Comparison of ENCODE assay signal across 8 cellular contexts in genomic region chr1:239976130-239976968, GRCh38.
DNase-seq lines count a peak whose midpoint lies in the region; ATAC-seq and TF ChIP-seq lines count a peak whose summit lies in the region.

No MANE protein-coding gene starts in this region.

- H3K14ac ChIP-seq in mesenchymal stem cell (ENCODE audit: low read length in 2 of 2) = no peak overlapping the region

- no peak overlapping the region for H3K18ac ChIP-seq in mesenchymal stem cell (ENCODE audit: low read depth in 1 of 2, low read length in 2 of 2)

- TF ChIP-seq POLR2A in stomach (IDR thresholded peaks at IDR 0.05) = no peak

- H2BK12ac ChIP-seq in mesenchymal stem cell (ENCODE audit: low read length in 2 of 2) = no peak overlapping the region

- H3K4me2 ChIP-seq in GM23338 = no peak overlapping the region
- H3K4me2 ChIP-seq in Karpas-422 (ENCODE audit: low read depth, low read length, poor library complexity, severe bottlenecking) = no peak overlapping the region
- H3K4me2 ChIP-seq in mesenchymal stem cell (ENCODE audit: low read length, poor library complexity, severe bottlenecking) = no peak overlapping the region

- H3K4me3 ChIP-seq in cardiac muscle cell (no peak overlapping the region), GM23338 (no peak overlapping the region), Karpas-422 (ENCODE audit: low read length) (no peak overlapping the region), mesenchymal stem cell (ENCODE audit: insufficient read depth in 1 of 2, low read depth in 1 of 2, low read length in 2 of 2) (no peak overlapping the region), stomach (no peak overlapping the region)

- H4K8ac ChIP-seq in mesenchymal stem cell (ENCODE audit: low read length) = no peak overlapping the region

- H3K79me2 ChIP-seq in GM23338 (replicated peaks; ENCODE audit: insufficient read depth) = no peaks in the 10 kb centered on the region
- H3K79me2 ChIP-seq in Karpas-422 (ENCODE audit: low read length) = no peaks in the 10 kb centered on the region

- no peak for TF ChIP-seq EP300 in stomach (IDR thresholded peaks at IDR 0.05)

- H3K36me3 ChIP-seq in cardiac muscle cell (no peaks in the 10 kb centered on the region), GM23338 (ENCODE audit: insufficient read depth) (peaks cover 3% of the 10 kb centered on the region; the same call in 1 of the 2 replicates), Karpas-422 (ENCODE audit: insufficient read depth, low read length) (no peaks in the 10 kb centered on the region; the same call in 1 of the 2 replicates), mesenchymal stem cell (ENCODE audit: control insufficient read depth in 1 of 2, insufficient read depth in 2 of 2, low read depth in 1 of 2, low read length in 2 of 2) (no peaks in the 10 kb centered on the region), stomach (no peaks in the 10 kb centered on the region)

- H3F3A ChIP-seq in GM23338 (replicated peaks; ENCODE audit: low read depth) = no peaks in the 10 kb centered on the region

- H3K9me3 ChIP-seq in cardiac muscle cell (ENCODE audit: low read depth) (no peaks in the 10 kb centered on the region), Karpas-422 (ENCODE audit: low read length) (no peaks in the 10 kb centered on the region), mesenchymal stem cell (ENCODE audit: control insufficient read depth, low read length) (peaks cover 8% of the 10 kb centered on the region), stomach (peaks cover 0 to 21% (median 19%) of the 10 kb centered on the region in 4 donors)

- H3K9me3 Mint-ChIP-seq in GM23338 = peaks cover 47% of the 10 kb centered on the region

- H3K4ac ChIP-seq in mesenchymal stem cell (ENCODE audit: low read depth in 1 of 2, low read length in 2 of 2) = no peak overlapping the region

- H2BK5ac ChIP-seq in mesenchymal stem cell (ENCODE audit: low read depth, low read length, poor library complexity, severe bottlenecking) = no peak overlapping the region

- no peak overlapping the region for H3K4me3 Mint-ChIP-seq in GM23338

- no peak overlapping the region for H3K27ac ChIP-seq in cardiac muscle cell
- no peak overlapping the region for H3K27ac ChIP-seq in GM23338 (ENCODE audit: low read depth)
- no peak overlapping the region for H3K27ac ChIP-seq in Karpas-422 (ENCODE audit: low read length)
- no peak overlapping the region for H3K27ac ChIP-seq in mesenchymal stem cell (ENCODE audit: low read length, poor library complexity, severe bottlenecking)
- no peak overlapping the region for H3K27ac ChIP-seq in stomach

- peak; percentile 60 to 73 for DNase-seq in cardiac muscle cell (ENCODE audit: low read depth in 1 of 2, low spot score in 1 of 2)
- DNase-seq in Right ventricle myocardium inferior (ENCODE audit: missing footprints) = no peak
- DNase-seq in GM23338 (ENCODE audit: low spot score) = peak; percentile 75
- peak; percentile 79 for DNase-seq in Karpas-422
- DNase-seq in UCSD-AML1 (lab: John Stamatoyannopoulos, UW; ENCODE audit: unreplicated experiment) = peak; percentile 26
- peak; percentile 52 for DNase-seq in dedifferentiated amniotic fluid mesenchymal stem cell (ENCODE audit: extremely low spot score)
- peak; percentile 54 for DNase-seq in mesenchymal stem cell
- DNase-seq in stomach = peak; percentile 63

- H3K27me3 ChIP-seq in cardiac muscle cell (no peaks in the 10 kb centered on the region), GM23338 (ENCODE audit: insufficient read depth) (no peaks in the 10 kb centered on the region), Karpas-422 (ENCODE audit: low read length) (no peaks in the 10 kb centered on the region), mesenchymal stem cell (ENCODE audit: control insufficient read depth in 1 of 2, insufficient read depth in 1 of 2, low read length in 2 of 2) (peaks cover 0 to 26% of the 10 kb centered on the region in 2 experiments), stomach (no peaks in the 10 kb centered on the region)

- H3K36me3 Mint-ChIP-seq in GM23338 (ENCODE audit: low read depth) = peaks cover 33% of the 10 kb centered on the region

- H2AFZ ChIP-seq in GM23338 (no peak overlapping the region), Karpas-422 (ENCODE audit: low read length) (no peak overlapping the region), mesenchymal stem cell (ENCODE audit: low read depth, low read length) (no peak overlapping the region)

- H3K9ac ChIP-seq in Karpas-422 (ENCODE audit: low read length) (no peak overlapping the region), mesenchymal stem cell (ENCODE audit: low read length) (no peak overlapping the region)

- no peak overlapping the region for H3K27ac Mint-ChIP-seq in GM23338

- H2AK5ac ChIP-seq in mesenchymal stem cell (ENCODE audit: low read length, severe bottlenecking) = no peak overlapping the region

- H3K4me1 ChIP-seq in cardiac muscle cell (ENCODE audit: low read depth) = no peaks in the 10 kb centered on the region
- H3K4me1 ChIP-seq in GM23338 (ENCODE audit: insufficient read depth) = no peaks in the 10 kb centered on the region
- H3K4me1 ChIP-seq in Karpas-422 (ENCODE audit: low read length) = no peaks in the 10 kb centered on the region
- no peaks in the 10 kb centered on the region for H3K4me1 ChIP-seq in mesenchymal stem cell (ENCODE audit: control insufficient read depth, insufficient read depth, low read depth, low read length)
- no peaks in the 10 kb centered on the region for H3K4me1 ChIP-seq in stomach

- 39% methylated on average over 4 of the region's 5 CpGs for WGBS in mesenchymal stem cell
- WGBS in stomach, 5 donors = 21 to 29% (median 24%) methylated on average over 5 of the region's 5 CpGs

- no peak overlapping the region for H3K23ac ChIP-seq in mesenchymal stem cell (ENCODE audit: low read length in 2 of 2)

- H2BK15ac ChIP-seq in mesenchymal stem cell (ENCODE audit: low read depth, poor library complexity, severe bottlenecking) = no peak overlapping the region

- peaks cover 9% of the 10 kb centered on the region for H3K27me3 Mint-ChIP-seq in GM23338 (ENCODE audit: insufficient read depth, low read depth, poor library complexity)

- intact Hi-C loops in Right ventricle myocardium inferior (cut with DNase I) (no loop called here), stomach (cut with DNase I; ENCODE audit: low total_unique reads) (no loop called here)

- H2BK120ac ChIP-seq in mesenchymal stem cell (ENCODE audit: low read depth, low read length) = no peak overlapping the region

- H4K20me1 ChIP-seq in GM23338 (replicated peaks; ENCODE audit: insufficient read depth) = no peaks in the 10 kb centered on the region
- H4K20me1 ChIP-seq in Karpas-422 (ENCODE audit: insufficient read depth, low read depth, low read length) = no peaks in the 10 kb centered on the region

- H3K4me1 Mint-ChIP-seq in GM23338 = no peaks in the 10 kb centered on the region

- TF ChIP-seq CTCF in cardiac muscle cell (IDR thresholded peaks at IDR 0.05; ENCODE audit: low read depth, low read length) (peak; percentile 94), GM23338 (conservative IDR thresholded peaks at IDR 0.05; ENCODE audit: low read depth in 2 of 2) (peak; percentile 90 to 100), stomach (IDR thresholded peaks at IDR 0.05) (peak in 6 of 7 experiments; percentile 57 to 96 (median 88))

- no peaks in the 10 kb centered on the region for H3K79me1 ChIP-seq in mesenchymal stem cell (replicated peaks; ENCODE audit: low read length, poor library complexity, severe bottlenecking)

- H4K91ac ChIP-seq in mesenchymal stem cell (ENCODE audit: low read length) = no peak overlapping the region

- ATAC-seq in Right ventricle myocardium inferior (no peak), GM23338 (peak; percentile 62)

- H3K9me2 ChIP-seq in GM23338 (ENCODE audit: insufficient read depth) (0 out of 2 replicates have a peak, but pooled peaks cover 4% of the 10 kb centered on the region), Karpas-422 (replicated peaks; ENCODE audit: insufficient read depth, low read length) (no peaks in the 10 kb centered on the region)

TF ChIP-seq in GM23338, 12 proteins besides CTCF, POLR2A, EP300 and RAD21:
- TF ChIP-seq REST (IDR thresholded peaks at IDR 0.05; ENCODE audit: unreplicated experiment) (no peak), ZNF331 (CRISPR knock-in tag; IDR thresholded peaks at IDR 0.05; ENCODE audit: low read depth) (peak; percentile 55; the same call in 1 of the 2 replicates)
